15 cellular contexts compared by ENCODE assay signal in genomic region chr4:5054532-5054931, GRCh38. TPM values are rescaled to one million over a fixed set of nuclear protein-coding genes. Genes with fewer than 3 reads are reported as not detected.
DNase-seq lines count a peak whose midpoint lies in the region; ATAC-seq, FAIRE-seq and TF ChIP-seq lines count a peak whose summit lies in the region.
"Had no signal": no experiment of that assay in that cellular context is flagged by ENCODE, and none has a peak within 500 bp of the region (broad histone marks: within the 10 kb centered on the region; RNA-seq: fewer than 3 reads in every experiment).

No MANE protein-coding gene starts in this region.

- H3K27ac ChIP-seq in astrocyte (ENCODE audit: low read depth, low read length) (no peak overlapping the region), neural cell (ENCODE audit: low read length) (no peak overlapping the region)
- H3K27ac ChIP-seq: KMS-11, RWPE1 had no signal

- H3K36me3 Mint-ChIP-seq in Caco-2 (ENCODE audit: insufficient read depth, unreplicated experiment) = peaks cover 18% of the 10 kb centered on the region
- H3K36me3 Mint-ChIP-seq in astrocyte (ENCODE audit: low read depth, unreplicated experiment) = no peaks in the 10 kb centered on the region
- no peaks in the 10 kb centered on the region for H3K36me3 Mint-ChIP-seq in nephron progenitor cell (ENCODE audit: low read depth)
- H3K36me3 Mint-ChIP-seq: CD4-positive, alpha-beta memory T cell had no signal

- H3K9me3 ChIP-seq in Caco-2 (no peaks in the 10 kb centered on the region), astrocyte (ENCODE audit: insufficient read depth, low read depth, low read length) (no peaks in the 10 kb centered on the region), neural cell (ENCODE audit: low read length) (no peaks in the 10 kb centered on the region)
- H3K9me3 ChIP-seq: MG63 had no signal

- TF ChIP-seq EP300 in neural cell (conservative IDR thresholded peaks at IDR 0.05; ENCODE audit: poor library complexity, severe bottlenecking) = no peak

- no peak for ATAC-seq in GM21528 (IDR thresholded peaks at IDR 0.05; ENCODE audit: low FRiP score, unreplicated experiment)

- TF ChIP-seq RAD21 in neural cell (conservative IDR thresholded peaks at IDR 0.05) = no peak

- H3K4me1 Mint-ChIP-seq in Caco-2 (ENCODE audit: low read depth, unreplicated experiment) = peaks cover 29% of the 10 kb centered on the region
- H3K4me1 Mint-ChIP-seq in astrocyte (ENCODE audit: low read depth, unreplicated experiment) = no peaks in the 10 kb centered on the region
- peaks cover 8% of the 10 kb centered on the region for H3K4me1 Mint-ChIP-seq in nephron progenitor cell

- BruUV-seq in Caco-2 (replicated peaks; lab: Mats Ljungman, UMichigan) = no TSS peak

- POLR2A ChIA-PET in Caco-2 (lab: Charles Lee) = interaction anchor here (0.7 kb wide), 1 partner anchor 1276 kb away, joined by 7 read pairs; no protein-coding TSS in a partner anchor

- FAIRE-seq in astrocyte (lab: Jason Lieb, UNC) = no peak

- H3K4me3 ChIP-seq in Caco-2 (ENCODE audit: low read depth, low read length) (no peak overlapping the region), astrocyte (ENCODE audit: insufficient read depth, low read depth, low read length) (no peak overlapping the region), neural cell (ENCODE audit: low read length) (peak overlapping the region; percentile 29)
- H3K4me3 ChIP-seq: MG63 had no signal

- H3K9me2 ChIP-seq in neural cell (ENCODE audit: insufficient read depth, low read length) = no peaks in the 10 kb centered on the region

- TF ChIP-seq CTCF in Caco-2 (IDR thresholded peaks at IDR 0.05; ENCODE audit: insufficient read depth in 1 of 2, low read depth in 1 of 2, low read length in 1 of 2, severe bottlenecking in 1 of 2, unreplicated experiment in 1 of 2) (no peak), astrocyte (IDR thresholded peaks at IDR 0.05; ENCODE audit: insufficient read depth, low read depth, low read length) (no peak), neural cell (IDR thresholded peaks at IDR 0.05; ENCODE audit: poor library complexity, severe bottlenecking) (no peak), nephron progenitor cell (IDR thresholded peaks at IDR 0.05) (no peak)

- H3K4me2 ChIP-seq in astrocyte (ENCODE audit: low read length) = no peak overlapping the region
- H3K4me2 ChIP-seq in neural cell (ENCODE audit: low read length) = no peak overlapping the region
- H3K4me2 ChIP-seq: KMS-11 had no signal

- intact Hi-C loops in Caco-2 (cut with micrococcal nuclease; ENCODE audit: unreplicated experiment) (loop anchor here (2.0 to 10.0 kb wide), 2 partner anchors 60 to 320 kb away; no protein-coding TSS in a partner anchor), cardiac septum (cut with DNase I) (loop anchor here (5.0 kb wide), 2 partner anchors 408 to 758 kb away; no protein-coding TSS in a partner anchor)

- H3K4me3 Mint-ChIP-seq in Caco-2 (ENCODE audit: unreplicated experiment) (peak overlapping the region; percentile 36), astrocyte (ENCODE audit: unreplicated experiment) (no peak overlapping the region), nephron progenitor cell (no peak overlapping the region)
- H3K4me3 Mint-ChIP-seq: CD4-positive, alpha-beta memory T cell had no signal

- H3K9ac ChIP-seq in astrocyte (ENCODE audit: low read length) = no peak overlapping the region
- H3K9ac ChIP-seq in neural cell (ENCODE audit: low read length) = no peak overlapping the region
- H3K9ac ChIP-seq: KMS-11 had no signal

- H4K20me1 ChIP-seq in astrocyte (ENCODE audit: insufficient read depth, low read length) (peaks cover 10% of the 10 kb centered on the region), neural cell (ENCODE audit: insufficient read depth) (no peaks in the 10 kb centered on the region)

- H3K36me3 ChIP-seq in Caco-2 (ENCODE audit: control insufficient read depth, insufficient read depth, low read length) (no peaks in the 10 kb centered on the region), astrocyte (ENCODE audit: insufficient read depth, low read length) (no peaks in the 10 kb centered on the region), neural cell (ENCODE audit: insufficient read depth, low read length) (no peaks in the 10 kb centered on the region)
- H3K36me3 ChIP-seq: MG63 had no signal

- H3K27me3 ChIP-seq in Caco-2 (replicated peaks; ENCODE audit: control insufficient read depth, insufficient read depth, low read length) (no peaks in the 10 kb centered on the region), astrocyte (ENCODE audit: insufficient read depth, low read length) (no peaks in the 10 kb centered on the region), neural cell (ENCODE audit: insufficient read depth, low read depth, low read length) (no peaks in the 10 kb centered on the region)
- H3K27me3 ChIP-seq: MG63 had no signal

- H3K27ac Mint-ChIP-seq in Caco-2 (ENCODE audit: unreplicated experiment) (peak overlapping the region; percentile 88), astrocyte (ENCODE audit: unreplicated experiment) (no peak overlapping the region), nephron progenitor cell (no peak overlapping the region)
- H3K27ac Mint-ChIP-seq: CD4-positive, alpha-beta memory T cell had no signal

- H3K4me1 ChIP-seq in Caco-2 (peaks cover 55% of the 10 kb centered on the region), astrocyte (ENCODE audit: insufficient read depth, low read length) (peaks cover 13% of the 10 kb centered on the region)

- peak; percentile 69 to 76 for DNase-seq in Caco-2
- DNase-seq in HK-2 (ENCODE audit: unreplicated experiment) = peak; percentile 51
- DNase-seq in astrocyte (ENCODE audit: low read depth) = peak; percentile 16
- no peak for DNase-seq in nephron progenitor cell
- DNase-seq in cardiac septum (ENCODE audit: low spot score) = no peak
- DNase-seq: CD4-positive, alpha-beta memory T cell; MG63; NCI-H1092; NCI-H146 had no signal

- H3K79me2 ChIP-seq in astrocyte (ENCODE audit: insufficient read depth, low read length) (peaks cover 2% of the 10 kb centered on the region), neural cell (replicated peaks; ENCODE audit: insufficient read depth, low read length) (no peaks in the 10 kb centered on the region)

- no peak overlapping the region for H2AFZ ChIP-seq in astrocyte (ENCODE audit: low read depth, low read length)
- no peak overlapping the region for H2AFZ ChIP-seq in neural cell (ENCODE audit: low read depth, low read length)

- no peaks in the 10 kb centered on the region for H3F3A ChIP-seq in neural cell (ENCODE audit: insufficient read depth, low read length, poor library complexity, severe bottlenecking)

- CTCF ChIA-PET in Caco-2 (lab: Charles Lee) = interaction anchor here (0.7 to 1.3 kb wide), 2 partner anchors 83 to 89 kb away, joined by 3 to 4 read pairs; no protein-coding TSS in a partner anchor

- H3K27me3 Mint-ChIP-seq in Caco-2 (ENCODE audit: insufficient read depth, unreplicated experiment) (no peaks in the 10 kb centered on the region), astrocyte (ENCODE audit: low read depth, unreplicated experiment) (peaks cover 13% of the 10 kb centered on the region), nephron progenitor cell (ENCODE audit: low read depth, poor library complexity) (peaks cover 53% of the 10 kb centered on the region)

- no peaks in the 10 kb centered on the region for H3K9me3 Mint-ChIP-seq in Caco-2 (ENCODE audit: unreplicated experiment)
- H3K9me3 Mint-ChIP-seq in astrocyte (ENCODE audit: unreplicated experiment) = no peaks in the 10 kb centered on the region
- peaks cover 6% of the 10 kb centered on the region for H3K9me3 Mint-ChIP-seq in nephron progenitor cell

TF ChIP-seq in neural cell, 6 proteins besides CTCF, POLR2A, EP300 and RAD21:
- no peak for TF ChIP-seq SMC3 (conservative IDR thresholded peaks at IDR 0.05; ENCODE audit: poor library complexity)
- TF ChIP-seq TAF1 (IDR thresholded peaks at IDR 0.05; ENCODE audit: low read depth) = no peak
- TF ChIP-seq, protein P1, sequence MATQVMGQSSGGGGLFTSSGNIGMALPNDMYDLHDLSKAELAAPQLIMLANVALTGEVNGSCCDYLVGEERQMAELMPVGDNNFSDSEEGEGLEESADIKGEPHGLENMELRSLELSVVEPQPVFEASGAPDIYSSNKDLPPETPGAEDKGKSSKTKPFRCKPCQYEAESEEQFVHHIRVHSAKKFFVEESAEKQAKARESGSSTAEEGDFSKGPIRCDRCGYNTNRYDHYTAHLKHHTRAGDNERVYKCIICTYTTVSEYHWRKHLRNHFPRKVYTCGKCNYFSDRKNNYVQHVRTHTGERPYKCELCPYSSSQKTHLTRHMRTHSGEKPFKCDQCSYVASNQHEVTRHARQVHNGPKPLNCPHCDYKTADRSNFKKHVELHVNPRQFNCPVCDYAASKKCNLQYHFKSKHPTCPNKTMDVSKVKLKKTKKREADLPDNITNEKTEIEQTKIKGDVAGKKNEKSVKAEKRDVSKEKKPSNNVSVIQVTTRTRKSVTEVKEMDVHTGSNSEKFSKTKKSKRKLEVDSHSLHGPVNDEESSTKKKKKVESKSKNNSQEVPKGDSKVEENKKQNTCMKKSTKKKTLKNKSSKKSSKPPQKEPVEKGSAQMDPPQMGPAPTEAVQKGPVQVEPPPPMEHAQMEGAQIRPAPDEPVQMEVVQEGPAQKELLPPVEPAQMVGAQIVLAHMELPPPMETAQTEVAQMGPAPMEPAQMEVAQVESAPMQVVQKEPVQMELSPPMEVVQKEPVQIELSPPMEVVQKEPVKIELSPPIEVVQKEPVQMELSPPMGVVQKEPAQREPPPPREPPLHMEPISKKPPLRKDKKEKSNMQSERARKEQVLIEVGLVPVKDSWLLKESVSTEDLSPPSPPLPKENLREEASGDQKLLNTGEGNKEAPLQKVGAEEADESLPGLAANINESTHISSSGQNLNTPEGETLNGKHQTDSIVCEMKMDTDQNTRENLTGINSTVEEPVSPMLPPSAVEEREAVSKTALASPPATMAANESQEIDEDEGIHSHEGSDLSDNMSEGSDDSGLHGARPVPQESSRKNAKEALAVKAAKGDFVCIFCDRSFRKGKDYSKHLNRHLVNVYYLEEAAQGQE (IDR thresholded peaks at IDR 0.05; ENCODE audit: borderline replicate concordance) = no peak
- TF ChIP-seq MXI1 (conservative IDR thresholded peaks at IDR 0.05; ENCODE audit: poor library complexity, severe bottlenecking) = no peak
- TF ChIP-seq EZH2 (IDR thresholded peaks at IDR 0.05; ENCODE audit: borderline replicate concordance, insufficient read depth, low read length, poor library complexity, severe bottlenecking) = no peak
- no peak for TF ChIP-seq POLR2AphosphoS5 (IDR thresholded peaks at IDR 0.05)

RNA-seq across cellular contexts. Expression of gene STK32B, which starts 3.3 kb away (rescaled TPM):
- total RNA-seq in Caco-2 (2022) (8.8 and 11.2 TPM in 2 replicates), astrocyte (2.1 and 2.9 TPM in 2 replicates), cardiac septum (0.22 TPM)
- polyA plus RNA-seq in neural cell = 40.5 and 42.8 TPM in 2 replicates
- 56.7 and 64.8 TPM in 2 replicates for polyA minus RNA-seq in neural cell
- total RNA-seq: CD4-positive, alpha-beta memory T cell; OCI-LY7 had no signal
- polyA plus RNA-seq: CD4-positive, alpha-beta memory T cell had no signal

RNA-seq across cellular contexts. Expression of gene CYTL1, which starts 35.3 kb away (rescaled TPM):
- not detected in 2 replicates for total RNA-seq in Caco-2 (2022)
- total RNA-seq in astrocyte = 9.2 and 9.6 TPM in 2 replicates
- not detected in 2 replicates for polyA plus RNA-seq in neural cell
- not detected in 2 replicates for polyA minus RNA-seq in neural cell
- not detected for total RNA-seq in cardiac septum
- total RNA-seq: CD4-positive, alpha-beta memory T cell; OCI-LY7 had no signal
- polyA plus RNA-seq: BJ; CD4-positive, alpha-beta memory T cell had no signal

Comparison
In these comparisons a context has a peak if more than half of its experiments do, and no peak if none do; other contexts are left out.
1. DNase-seq: peak in Caco-2 (2 of 2), HK-2 (single experiment) and astrocyte (single experiment); none in nephron progenitor cell (single experiment) and cardiac septum (single experiment).